Comparison of ENCODE assay signal across 1 cellular context in the genomic region with DNA sequence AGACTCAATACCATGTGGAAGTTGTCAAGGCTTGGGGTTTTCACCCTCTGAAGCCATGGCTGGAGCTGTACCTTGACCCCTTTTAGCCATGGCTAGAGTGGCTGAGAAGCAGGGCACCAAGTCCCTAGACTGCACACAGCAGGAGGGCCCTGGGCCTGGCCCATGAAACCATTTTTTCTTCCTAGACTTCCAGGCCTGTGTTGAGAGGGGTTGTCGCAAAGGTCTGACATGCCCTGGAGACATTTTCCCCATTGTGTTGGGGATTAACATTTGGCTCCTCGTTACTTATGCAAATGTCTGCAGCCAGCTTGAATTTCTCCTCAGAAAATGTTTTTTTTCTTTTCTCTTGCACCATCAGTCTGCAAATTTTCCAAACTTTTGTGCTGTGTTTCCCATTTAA.
TF ChIP-seq lines count a peak whose summit lies in the region.

No MANE protein-coding gene starts in this region.

TF ChIP-seq in GM23338, 12 proteins besides CTCF, POLR2A, EP300 and RAD21:
- no peak for TF ChIP-seq ZNF462 (CRISPR knock-in tag; IDR thresholded peaks at IDR 0.05)
- no peak for TF ChIP-seq POLR2AphosphoS5 (IDR thresholded peaks at IDR 0.05; ENCODE audit: low read depth)
- no peak for TF ChIP-seq NANOG (IDR thresholded peaks at IDR 0.05; ENCODE audit: borderline replicate concordance)
- TF ChIP-seq, protein P1, sequence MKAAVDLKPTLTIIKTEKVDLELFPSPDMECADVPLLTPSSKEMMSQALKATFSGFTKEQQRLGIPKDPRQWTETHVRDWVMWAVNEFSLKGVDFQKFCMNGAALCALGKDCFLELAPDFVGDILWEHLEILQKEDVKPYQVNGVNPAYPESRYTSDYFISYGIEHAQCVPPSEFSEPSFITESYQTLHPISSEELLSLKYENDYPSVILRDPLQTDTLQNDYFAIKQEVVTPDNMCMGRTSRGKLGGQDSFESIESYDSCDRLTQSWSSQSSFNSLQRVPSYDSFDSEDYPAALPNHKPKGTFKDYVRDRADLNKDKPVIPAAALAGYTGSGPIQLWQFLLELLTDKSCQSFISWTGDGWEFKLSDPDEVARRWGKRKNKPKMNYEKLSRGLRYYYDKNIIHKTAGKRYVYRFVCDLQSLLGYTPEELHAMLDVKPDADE (IDR thresholded peaks at IDR 0.05), result no peak
- TF ChIP-seq ZNF114 (CRISPR knock-in tag; IDR thresholded peaks at IDR 0.05), result no peak
- no peak for TF ChIP-seq CREB1 (CRISPR knock-in tag; IDR thresholded peaks at IDR 0.05; ENCODE audit: low read depth)
- no peak for TF ChIP-seq STAT1 (IDR thresholded peaks at IDR 0.05; ENCODE audit: unreplicated experiment)
- TF ChIP-seq, protein P2, sequence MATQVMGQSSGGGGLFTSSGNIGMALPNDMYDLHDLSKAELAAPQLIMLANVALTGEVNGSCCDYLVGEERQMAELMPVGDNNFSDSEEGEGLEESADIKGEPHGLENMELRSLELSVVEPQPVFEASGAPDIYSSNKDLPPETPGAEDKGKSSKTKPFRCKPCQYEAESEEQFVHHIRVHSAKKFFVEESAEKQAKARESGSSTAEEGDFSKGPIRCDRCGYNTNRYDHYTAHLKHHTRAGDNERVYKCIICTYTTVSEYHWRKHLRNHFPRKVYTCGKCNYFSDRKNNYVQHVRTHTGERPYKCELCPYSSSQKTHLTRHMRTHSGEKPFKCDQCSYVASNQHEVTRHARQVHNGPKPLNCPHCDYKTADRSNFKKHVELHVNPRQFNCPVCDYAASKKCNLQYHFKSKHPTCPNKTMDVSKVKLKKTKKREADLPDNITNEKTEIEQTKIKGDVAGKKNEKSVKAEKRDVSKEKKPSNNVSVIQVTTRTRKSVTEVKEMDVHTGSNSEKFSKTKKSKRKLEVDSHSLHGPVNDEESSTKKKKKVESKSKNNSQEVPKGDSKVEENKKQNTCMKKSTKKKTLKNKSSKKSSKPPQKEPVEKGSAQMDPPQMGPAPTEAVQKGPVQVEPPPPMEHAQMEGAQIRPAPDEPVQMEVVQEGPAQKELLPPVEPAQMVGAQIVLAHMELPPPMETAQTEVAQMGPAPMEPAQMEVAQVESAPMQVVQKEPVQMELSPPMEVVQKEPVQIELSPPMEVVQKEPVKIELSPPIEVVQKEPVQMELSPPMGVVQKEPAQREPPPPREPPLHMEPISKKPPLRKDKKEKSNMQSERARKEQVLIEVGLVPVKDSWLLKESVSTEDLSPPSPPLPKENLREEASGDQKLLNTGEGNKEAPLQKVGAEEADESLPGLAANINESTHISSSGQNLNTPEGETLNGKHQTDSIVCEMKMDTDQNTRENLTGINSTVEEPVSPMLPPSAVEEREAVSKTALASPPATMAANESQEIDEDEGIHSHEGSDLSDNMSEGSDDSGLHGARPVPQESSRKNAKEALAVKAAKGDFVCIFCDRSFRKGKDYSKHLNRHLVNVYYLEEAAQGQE (IDR thresholded peaks at IDR 0.05; ENCODE audit: unreplicated experiment), result no peak
- TF ChIP-seq EZH2phosphoT487 (IDR thresholded peaks at IDR 0.05; ENCODE audit: unreplicated experiment), result no peak
- no peak for TF ChIP-seq ZNF331 (CRISPR knock-in tag; IDR thresholded peaks at IDR 0.05; ENCODE audit: low read depth)
- no peak for TF ChIP-seq JUNB (IDR thresholded peaks at IDR 0.05; ENCODE audit: unreplicated experiment)
- TF ChIP-seq EZH2 (IDR thresholded peaks at IDR 0.05; ENCODE audit: low read depth, unreplicated experiment), result no peak
TF ChIP-seq in GM23338: peak in this region for 0.
